ENCODE assay signal across 8 cellular contexts in genomic region chr20:43658068-43658722, GRCh38. TPM values are rescaled to one million over a fixed set of nuclear protein-coding genes. Genes with fewer than 3 reads are reported as not detected.
DNase-seq lines count a peak whose midpoint lies in the region; ATAC-seq and TF ChIP-seq lines count a peak whose summit lies in the region.

No MANE protein-coding gene starts in this region.

- no peaks in the 10 kb centered on the region for H3K27me3 Mint-ChIP-seq in natural killer cell (ENCODE audit: low read depth in 2 of 2)

- H3K4me2 ChIP-seq in BLaER1 treated with 17β-estradiol and CSF1 and Interleukin-3, amounts not matched to agents 10 nM and 100 nM = peak overlapping the region; percentile 76 to 98 (median 88)
- peak overlapping the region; percentile 97 for H3K4me2 ChIP-seq in GM23248 (ENCODE audit: unreplicated experiment)

- TF ChIP-seq CTCF in choroid plexus epithelial cell (conservative IDR thresholded peaks at IDR 0.05; ENCODE audit: low read depth, low read length) (peak; percentile 17), natural killer cell (IDR thresholded peaks at IDR 0.05) (no peak)

- peaks cover 3 to 19% (median 12%) of the 10 kb centered on the region in 10 experiments; a peak in 18 of 20 replicates for H3K4me1 ChIP-seq in BLaER1 treated with 17β-estradiol and CSF1 and Interleukin-3, amounts not matched to agents 10 nM and 100 nM
- H3K4me1 ChIP-seq in GM23248 (ENCODE audit: insufficient read depth) = no peaks in the 10 kb centered on the region

- H3K4me1 Mint-ChIP-seq in natural killer cell = peaks cover 8 to 16% of the 10 kb centered on the region in 2 donors

- in situ Hi-C loops in GM23248 (cut with MboI) = no loop called here

- H3K4me3 Mint-ChIP-seq in natural killer cell = peak overlapping the region; percentile 95

- ATAC-seq in natural killer cell = peak in 1 of 3 donors; percentile 8

- DNase-seq in GM23248 (peak; percentile 63), RKO (ENCODE audit: low spot score) (peak; percentile 93), choroid plexus epithelial cell (ENCODE audit: low read depth) (no peak), natural killer cell (no peak), NCI-H1417 (lab: John Stamatoyannopoulos, UW) (no peak), DMS153 treated with DMSO at 0.1 percent for 48 hours (lab: John Stamatoyannopoulos, UW; ENCODE audit: unreplicated experiment) (no peak), NCI-H510A treated with DMSO at 0.1 percent for 48 hours (lab: John Stamatoyannopoulos, UW) (no peak)

- no peaks in the 10 kb centered on the region for H3K36me3 ChIP-seq in BLaER1 treated with 17β-estradiol and CSF1 and Interleukin-3, amounts not matched to agents 10 nM and 100 nM
- no peaks in the 10 kb centered on the region for H3K36me3 ChIP-seq in GM23248 (ENCODE audit: low read depth)

- H3K9me2 ChIP-seq in GM23248 (ENCODE audit: insufficient read depth) = no peaks in the 10 kb centered on the region

- peak overlapping the region in 9 of 11 experiments; percentile 61 to 80 (median 67); a peak in 15 of 22 replicates for H3K27ac ChIP-seq in BLaER1 treated with 17β-estradiol and CSF1 and Interleukin-3, amounts not matched to agents 10 nM and 100 nM
- H3K27ac ChIP-seq in GM23248 = peak overlapping the region; percentile 35

- H3K9ac ChIP-seq in BLaER1 treated with 17β-estradiol and CSF1 and Interleukin-3, amounts not matched to agents 10 nM and 100 nM = peak overlapping the region in 10 of 11 experiments; percentile 72 to 84 (median 80); a peak in 19 of 22 replicates
- peak overlapping the region; percentile 76 for H3K9ac ChIP-seq in GM23248

- H3K36me3 Mint-ChIP-seq in natural killer cell = no peaks in the 10 kb centered on the region

- H3K27ac Mint-ChIP-seq in natural killer cell = peak overlapping the region; percentile 75 to 90

- H3K9me3 Mint-ChIP-seq in natural killer cell = no peaks in the 10 kb centered on the region

- no peaks in the 10 kb centered on the region for H3K9me3 ChIP-seq in BLaER1 treated with 17β-estradiol and CSF1 and Interleukin-3, amounts not matched to agents 10 nM and 100 nM (replicated peaks in 1 of 11)
- H3K9me3 ChIP-seq in GM23248 (ENCODE audit: low read depth) = no peaks in the 10 kb centered on the region

- H3K4me3 ChIP-seq in BLaER1 treated with 17β-estradiol and CSF1 and Interleukin-3, amounts not matched to agents 10 nM and 100 nM = peak overlapping the region; percentile 65 to 89 (median 76)
- H3K4me3 ChIP-seq in GM23248 (peak overlapping the region; percentile 84), choroid plexus epithelial cell (ENCODE audit: low read depth, low read length) (peak overlapping the region; percentile 84)

- H3F3A ChIP-seq in GM23248 (ENCODE audit: insufficient read depth) = no peaks in the 10 kb centered on the region

- no peaks in the 10 kb centered on the region for H3K27me3 ChIP-seq in BLaER1 treated with 17β-estradiol and CSF1 and Interleukin-3, amounts not matched to agents 10 nM and 100 nM
- H3K27me3 ChIP-seq in GM23248 (replicated peaks; ENCODE audit: insufficient read depth) = no peaks in the 10 kb centered on the region

- 70 to 72% methylated on average over 11 of the region's 11 CpGs for WGBS in GM23248 (ENCODE audit: low coverage in 1 of 2, low lambda C conversion rate in 2 of 2, missing lambda C conversion rate in 2 of 2), 2 experiments

- H2AFZ ChIP-seq in GM23248 = peak overlapping the region; percentile 98

- intact Hi-C loops in natural killer cell (cut with micrococcal nuclease) = no loop called here

- H3K79me2 ChIP-seq in GM23248 (ENCODE audit: insufficient read depth) = no peaks in the 10 kb centered on the region

- H4K20me1 ChIP-seq in BLaER1 treated with 17β-estradiol and CSF1 and Interleukin-3, amounts not matched to agents 10 nM and 100 nM = no peaks in the 10 kb centered on the region
- no peaks in the 10 kb centered on the region for H4K20me1 ChIP-seq in GM23248 (ENCODE audit: insufficient read depth)

RNA-seq across cellular contexts. Expression of gene MYBL2, which starts 8.7 kb away (rescaled TPM):
- total RNA-seq in GM23248 (2014; rRNA removed; shearing (Covaris generic)) = 6.1 and 8.1 TPM in 2 replicates
- polyA plus RNA-seq in GM23248 (2016; fragmentation: Nextera tagmentation; extraction: Ambion mirVana) = 11.7 and 12.9 TPM in 2 replicates
- total RNA-seq in natural killer cell = 1 to 10 TPM; 1.6 to 2.4 (median 1.7) TPM

Comparison
In these comparisons a context has a peak if more than half of its experiments do, and no peak if none do; other contexts are left out.
1. DNase-seq: peak in GM23248 (single experiment) and RKO (single experiment); none in choroid plexus epithelial cell (single experiment), natural killer cell (single experiment), NCI-H1417 (0 of 3), DMS153 treated with DMSO at 0.1 percent for 48 hours (single experiment) and NCI-H510A treated with DMSO at 0.1 percent for 48 hours (single experiment).
2. Peak in every context shown above with its lines, with median percentiles within 50 percentile points of each other: H3K4me3 ChIP-seq.